Comparison of ENCODE assay signal across 8 cellular contexts in genomic region chr22:23237201-23237798, GRCh38. TPM values are rescaled to one million over a fixed set of nuclear protein-coding genes. Genes with fewer than 3 reads are reported as not detected.
A peak's percentile ranks its signal among the peaks of the same experiment; 100 is the strongest.
DNase-seq lines count a peak whose midpoint lies in the region; ATAC-seq and TF ChIP-seq lines count a peak whose summit lies in the region.

No MANE protein-coding gene starts in this region.

- H3K27me3 Mint-ChIP-seq in activated naive CD4-positive, alpha-beta T cell treated with anti-CD3 and anti-CD28 coated beads, Interleukin-2, amount 50 U/mL, for 24 hours, result no peaks in the 10 kb centered on the region
- no peaks in the 10 kb centered on the region for H3K27me3 Mint-ChIP-seq in activated naive CD8-positive, alpha-beta T cell treated with anti-CD3 and anti-CD28 coated beads for 36 hours

- no peaks in the 10 kb centered on the region for H3K27me3 ChIP-seq in uterus

- H3K4me1 ChIP-seq in uterus, result peaks cover 0 to 11% of the 10 kb centered on the region in 2 donors

- no peak for DNase-seq in activated naive CD4-positive, alpha-beta T cell treated with Interleukin-2 at 50 U/mL for 16 hours
- DNase-seq in activated naive CD8-positive, alpha-beta T cell treated with anti-CD3 and anti-CD28 coated beads for 36 hours, result no peak
- DNase-seq in inferior parietal cortex (ENCODE audit: extremely low spot score) (peak; percentile 62), uterus (peak; percentile 40 to 64), NCI-H226 (no peak), SKM-1 treated with dmso at 0.1 percent for 144 hours (lab: John Stamatoyannopoulos, UW; ENCODE audit: unreplicated experiment) (no peak)

- H3K4me3 ChIP-seq in uterus, result no peak overlapping the region

- H3K9me3 Mint-ChIP-seq in activated naive CD4-positive, alpha-beta T cell treated with anti-CD3 and anti-CD28 coated beads, Interleukin-2, amount 50 U/mL, for 24 hours, result no peaks in the 10 kb centered on the region
- peaks cover 2% of the 10 kb centered on the region for H3K9me3 Mint-ChIP-seq in activated naive CD8-positive, alpha-beta T cell treated with anti-CD3 and anti-CD28 coated beads for 36 hours

- ATAC-seq in HG02840 (IDR thresholded peaks at IDR 0.05; ENCODE audit: low FRiP score, unreplicated experiment), result no peak

- peak overlapping the region; percentile 30 for H3K4me3 Mint-ChIP-seq in activated naive CD4-positive, alpha-beta T cell treated with anti-CD3 and anti-CD28 coated beads, Interleukin-2, amount 50 U/mL, for 24 hours
- no peak overlapping the region for H3K4me3 Mint-ChIP-seq in activated naive CD8-positive, alpha-beta T cell treated with anti-CD3 and anti-CD28 coated beads for 36 hours

- no peaks in the 10 kb centered on the region for H3K9me3 ChIP-seq in uterus

- H3K27ac ChIP-seq in uterus, result no peak overlapping the region

- intact Hi-C loops in uterus (cut with DNase I; ENCODE audit: low total_unique reads), result no loop called here

- H3K4me1 Mint-ChIP-seq in activated naive CD4-positive, alpha-beta T cell treated with anti-CD3 and anti-CD28 coated beads, Interleukin-2, amount 50 U/mL, for 24 hours, result peaks cover 84% of the 10 kb centered on the region
- peaks cover 63% of the 10 kb centered on the region for H3K4me1 Mint-ChIP-seq in activated naive CD8-positive, alpha-beta T cell treated with anti-CD3 and anti-CD28 coated beads for 36 hours

- peaks cover 10% of the 10 kb centered on the region for H3K36me3 Mint-ChIP-seq in activated naive CD4-positive, alpha-beta T cell treated with anti-CD3 and anti-CD28 coated beads, Interleukin-2, amount 50 U/mL, for 24 hours
- peaks cover 32% of the 10 kb centered on the region for H3K36me3 Mint-ChIP-seq in activated naive CD8-positive, alpha-beta T cell treated with anti-CD3 and anti-CD28 coated beads for 36 hours

- no peak for TF ChIP-seq CTCF in uterus (IDR thresholded peaks at IDR 0.05)

- no peak for TF ChIP-seq POLR2A in uterus (IDR thresholded peaks at IDR 0.05)

- peak overlapping the region; percentile 79 for H3K27ac Mint-ChIP-seq in activated naive CD4-positive, alpha-beta T cell treated with anti-CD3 and anti-CD28 coated beads, Interleukin-2, amount 50 U/mL, for 24 hours
- peak overlapping the region; percentile 43 for H3K27ac Mint-ChIP-seq in activated naive CD8-positive, alpha-beta T cell treated with anti-CD3 and anti-CD28 coated beads for 36 hours

- no peaks in the 10 kb centered on the region for H3K36me3 ChIP-seq in uterus

RNA-seq across cellular contexts. Expression of gene BCR, which starts 57.0 kb away (rescaled TPM):
- total RNA-seq in activated naive CD8-positive, alpha-beta T cell treated with anti-CD3 and anti-CD28 coated beads for 36 hours, result 10 to 100 TPM; 28.3 to 32.0 TPM
- 10 to 100 TPM; 10.6 to 93.3 (median 28.3) TPM for total RNA-seq in uterus

Comparison
In these comparisons a context has a peak if more than half of its experiments do, and no peak if none do; other contexts are left out.
1. DNase-seq: peak in inferior parietal cortex (single experiment) and uterus (2 of 2); none in activated naive CD4-positive, alpha-beta T cell treated with Interleukin-2 at 50 U/mL for 16 hours (single experiment), activated naive CD8-positive, alpha-beta T cell treated with anti-CD3 and anti-CD28 coated beads for 36 hours (single experiment), NCI-H226 (single experiment) and SKM-1 treated with dmso at 0.1 percent for 144 hours (single experiment).